8 cellular contexts compared by ENCODE assay signal in genomic region chr11:8263769-8264410, GRCh38. TPM values are rescaled to one million over a fixed set of nuclear protein-coding genes. Genes with fewer than 3 reads are reported as not detected.
DNase-seq lines count a peak whose midpoint lies in the region; ATAC-seq and TF ChIP-seq lines count a peak whose summit lies in the region.

Gene LMO1 (minus strand): TSS chr11:8263878. CDS start chr11:8263362, 516 bp downstream.

- peak; percentile 76 for ATAC-seq in CD8-positive, alpha-beta T cell
- peak; percentile 59 for ATAC-seq in GM21390 (IDR thresholded peaks at IDR 0.05; ENCODE audit: unreplicated experiment)

- peak; percentile 64 for TF ChIP-seq CTCF in CD8-positive, alpha-beta T cell (IDR thresholded peaks at IDR 0.05)
- TF ChIP-seq CTCF in neutrophil (IDR thresholded peaks at IDR 0.05) = peak; percentile 14

- no peaks in the 10 kb centered on the region for H3K9me3 Mint-ChIP-seq in CD8-positive, alpha-beta T cell

- peaks cover 13% of the 10 kb centered on the region for H3K27me3 ChIP-seq in CD8-positive, alpha-beta T cell (ENCODE audit: insufficient read depth, low read length)
- peaks cover 100% of the 10 kb centered on the region for H3K27me3 ChIP-seq in neutrophil
- H3K27me3 ChIP-seq in stomach smooth muscle (ENCODE audit: control insufficient read depth in 1 of 2, insufficient read depth in 2 of 2, low read length in 2 of 2) = peaks cover 0 to 8% of the 10 kb centered on the region in 2 donors

- peak; percentile 31 to 77 (median 67) for DNase-seq in CD8-positive, alpha-beta T cell
- peak; percentile 79 to 82 for DNase-seq in Kasumi-1 (lab: John Stamatoyannopoulos, UW)
- DNase-seq in RKO (ENCODE audit: low spot score) = peak; percentile 50
- peak; percentile 47 for DNase-seq in activated T-helper 9 cell treated with anti-CD3 and anti-CD28 coated beads, Interleukin-2, amount 50 U/mL, for 16 hours (ENCODE audit: low read depth)
- DNase-seq in foreskin melanocyte = peak; percentile 44

- H3K4me1 Mint-ChIP-seq in CD8-positive, alpha-beta T cell (ENCODE audit: low read depth) = peaks cover 18% of the 10 kb centered on the region

- H3K9ac ChIP-seq in stomach smooth muscle (ENCODE audit: low read length in 2 of 2) = peak within 1 kb of the TSS; percentile 55 to 81

- H3K4me3 Mint-ChIP-seq in CD8-positive, alpha-beta T cell = peak within 1 kb of the TSS; percentile 63

- POLR2A ChIA-PET in CD8-positive, alpha-beta T cell (lab: Charles Lee) = no interaction called here

- no peaks in the 10 kb centered on the region for H3K36me3 ChIP-seq in CD8-positive, alpha-beta T cell (ENCODE audit: insufficient read depth, low read length)
- H3K36me3 ChIP-seq in neutrophil (no peaks in the 10 kb centered on the region), stomach smooth muscle (ENCODE audit: control insufficient read depth in 2 of 2, insufficient read depth in 2 of 2, low read length in 2 of 2) (peaks cover 0 to 2% of the 10 kb centered on the region in 2 donors)

- H3K36me3 Mint-ChIP-seq in CD8-positive, alpha-beta T cell = no peaks in the 10 kb centered on the region

- H3K27ac Mint-ChIP-seq in CD8-positive, alpha-beta T cell = no peak within 1 kb of the TSS

- H3K27me3 Mint-ChIP-seq in CD8-positive, alpha-beta T cell (ENCODE audit: low read depth) = peaks cover 58% of the 10 kb centered on the region

- CTCF ChIA-PET in CD8-positive, alpha-beta T cell (lab: Charles Lee) = interaction anchor here (0.6 to 2.4 kb wide), 16 partner anchors 9 to 1938 kb away, joined by 3 to 6 read pairs (median 3); no protein-coding TSS in a partner anchor

- H3K4me1 ChIP-seq in CD8-positive, alpha-beta T cell (ENCODE audit: insufficient read depth, low read length) = peaks cover 11% of the 10 kb centered on the region
- peaks cover 7 to 20% of the 10 kb centered on the region in 2 experiments for H3K4me1 ChIP-seq in neutrophil (ENCODE audit: control insufficient read depth in 1 of 2, insufficient read depth in 1 of 2, low read depth in 1 of 2, low read length in 1 of 2)
- H3K4me1 ChIP-seq in stomach smooth muscle (ENCODE audit: control insufficient read depth, insufficient read depth, low read length) = peaks cover 45% of the 10 kb centered on the region

- H3K4me3 ChIP-seq in CD8-positive, alpha-beta T cell (ENCODE audit: low read depth, low read length) = peak within 1 kb of the TSS; percentile 55
- H3K4me3 ChIP-seq in neutrophil (ENCODE audit: low read depth in 1 of 2, low read length in 1 of 2) (peak within 1 kb of the TSS in 1 of 2 experiments; percentile 14), stomach smooth muscle (ENCODE audit: low read length in 2 of 2) (peak within 1 kb of the TSS; percentile 73 to 78)

- no peaks in the 10 kb centered on the region for H3K9me3 ChIP-seq in CD8-positive, alpha-beta T cell (ENCODE audit: low read length)
- H3K9me3 ChIP-seq in neutrophil (no peaks in the 10 kb centered on the region), stomach smooth muscle (ENCODE audit: control insufficient read depth in 2 of 2, low read length in 2 of 2) (no peaks in the 10 kb centered on the region)

- H3K27ac ChIP-seq in CD8-positive, alpha-beta T cell (ENCODE audit: low read depth, low read length) = no peak within 1 kb of the TSS
- H3K27ac ChIP-seq in neutrophil (no peak within 1 kb of the TSS), stomach smooth muscle (ENCODE audit: low read length) (peak within 1 kb of the TSS; percentile 76)

- intact Hi-C loops in CD8-positive, alpha-beta T cell (cut with DNase I, micrococcal nuclease) = loop anchor here (1.0 to 10.0 kb wide), 2 partner anchors 39 to 259 kb away; no protein-coding TSS in a partner anchor

RNA-seq across cellular contexts. Expression of gene LMO1, which starts in this region (rescaled TPM):
- total RNA-seq in CD8-positive, alpha-beta T cell = not detected

Comparison
In these comparisons a context has a peak if more than half of its experiments do, and no peak if none do; other contexts are left out.
1. Peak in DNase-seq, ATAC-seq and H3K4me3 ChIP-seq in CD8-positive, alpha-beta T cell; RNA of the gene not detected or under 1 TPM.